Comparison of ENCODE assay signal across 10 cellular contexts in the genomic region with DNA sequence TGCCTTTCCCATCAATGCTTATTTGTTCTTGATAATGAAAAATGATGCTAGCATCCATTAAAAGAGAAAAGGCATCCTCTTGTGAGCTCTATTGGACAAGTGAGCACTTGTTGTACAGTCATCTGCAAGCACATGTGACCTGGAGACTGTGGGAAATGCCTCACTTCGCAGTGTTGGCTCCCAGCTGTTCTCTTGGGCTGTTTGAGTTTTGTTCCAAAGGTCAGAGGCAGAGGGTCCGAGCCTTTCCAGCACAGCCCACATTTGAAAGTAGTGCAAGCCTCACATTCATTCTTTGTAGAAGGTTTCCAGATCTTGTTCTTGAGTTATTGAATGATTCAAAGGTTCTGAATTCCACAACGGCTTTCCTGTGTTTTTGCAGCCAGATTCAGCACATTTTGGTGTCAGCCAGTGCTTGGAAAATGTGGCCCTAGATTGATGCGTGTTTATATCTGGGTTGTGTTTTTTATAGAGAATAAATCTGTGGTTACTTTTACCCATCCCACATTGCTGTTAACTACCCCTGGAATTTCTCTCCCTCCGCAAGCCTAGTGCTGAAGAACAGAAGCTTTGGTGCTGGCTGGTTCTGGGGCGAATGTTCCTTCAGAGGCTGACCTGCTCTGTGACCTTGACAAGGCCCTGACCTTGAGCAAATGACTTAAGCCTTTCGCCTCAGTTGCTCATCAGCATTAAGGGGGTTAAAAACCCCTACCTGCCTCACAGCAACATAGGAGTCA. TPM values are rescaled to one million over a fixed set of nuclear protein-coding genes. Genes with fewer than 3 reads are reported as not detected.
DNase-seq lines count a peak whose midpoint lies in the region; ATAC-seq and TF ChIP-seq lines count a peak whose summit lies in the region.
"Had no signal": no experiment of that assay in that cellular context is flagged by ENCODE, and none has a peak within 500 bp of the region (broad histone marks: within the 10 kb centered on the region; RNA-seq: fewer than 3 reads in every experiment).

No MANE protein-coding gene starts in this region.

- no peak overlapping the region for H3K4me2 ChIP-seq in H9 (ENCODE audit: insufficient read depth, insufficient read length, low read length)
- no peak overlapping the region for H3K4me2 ChIP-seq in trophoblast cell (ENCODE audit: low read length)

- no peak overlapping the region for H3K9ac ChIP-seq in H9 (ENCODE audit: extremely low read depth, insufficient read length, low read length)
- H3K9ac ChIP-seq in trophoblast cell (ENCODE audit: low read length), result no peak overlapping the region

- H3K27me3 ChIP-seq in H9 (ENCODE audit: insufficient read depth, low read length), result no peaks in the 10 kb centered on the region
- no peaks in the 10 kb centered on the region for H3K27me3 ChIP-seq in foreskin keratinocyte
- no peaks in the 10 kb centered on the region for H3K27me3 ChIP-seq in trophoblast cell (ENCODE audit: insufficient read depth, low read length)

- H3K4me1 Mint-ChIP-seq in H9, result peaks cover 41 to 42% of the 10 kb centered on the region in 2 experiments
- peaks cover 6% of the 10 kb centered on the region for H3K4me1 Mint-ChIP-seq in activated T-helper 1 cell treated with anti-CD3 and anti-CD28 coated beads, Interleukin-12 subunit alpha, Interleukin-12 subunit beta, Interleukin-2, Interleukin-4 antibody, amounts not matched to agents 30 ng/mL and 10 ng/mL and 1 ng/mL, durations not matched to agents 14 hours and 24 hours and 36 hours (ENCODE audit: low read depth)
- peaks cover 8% of the 10 kb centered on the region for H3K4me1 Mint-ChIP-seq in activated naive CD8-positive, alpha-beta T cell treated with anti-CD3 and anti-CD28 coated beads, Interleukin-2, amount 50 U/mL, for 24 hours

- no peak overlapping the region for H4K12ac ChIP-seq in trophoblast cell (ENCODE audit: low read depth, low read length)

- H2BK15ac ChIP-seq in H9 (ENCODE audit: low read depth, low read length), result no peak overlapping the region

- no CpG with 5 or more reads among the region's 7 CpGs for WGBS in H9 (ENCODE audit: extremely low coverage, insufficient read length, low lambda C conversion rate)
- WGBS in trophoblast cell (ENCODE audit: extremely low coverage, insufficient coverage, insufficient read length), result no CpG with 5 or more reads among the region's 7 CpGs

- intact Hi-C loops in activated T-helper 1 cell treated with anti-CD3 and anti-CD28 coated beads, Interleukin-12 subunit alpha, Interleukin-12 subunit beta, Interleukin-2, Interleukin-4 antibody, amounts not matched to agents 30 ng/mL and 10 ng/mL and 1 ng/mL, durations not matched to agents 14 hours and 24 hours and 36 hours (cut with micrococcal nuclease), result no loop called here

- H3K27ac ChIP-seq in H9 (ENCODE audit: insufficient read length, low read depth, low read length), result no peak overlapping the region
- peak overlapping the region; percentile 56 for H3K27ac ChIP-seq in foreskin keratinocyte
- no peak overlapping the region for H3K27ac ChIP-seq in trophoblast cell (ENCODE audit: low read depth, low read length)

- H4K8ac ChIP-seq in H9 (replicated peaks; ENCODE audit: insufficient read length, low read depth, low read length) (no peak overlapping the region), trophoblast cell (ENCODE audit: low read depth, low read length) (no peak overlapping the region)

- H3K79me2 ChIP-seq in H9 (ENCODE audit: insufficient read depth, low read length) (no peaks in the 10 kb centered on the region), trophoblast cell (ENCODE audit: control insufficient read depth, insufficient read depth, low read length, poor library complexity) (peaks cover 6% of the 10 kb centered on the region)

- no peaks in the 10 kb centered on the region for H3K9me3 ChIP-seq in H9 (ENCODE audit: control insufficient read depth, low read depth, low read length)
- no peaks in the 10 kb centered on the region for H3K9me3 ChIP-seq in trophoblast cell (ENCODE audit: insufficient read depth, low read depth, low read length)

- H4K5ac ChIP-seq in H9 (ENCODE audit: insufficient read length, low read depth, low read length), result no peak overlapping the region

- TF ChIP-seq CTCF in H9 (conservative IDR thresholded peaks at IDR 0.05) (no peak), foreskin keratinocyte (conservative IDR thresholded peaks at IDR 0.05) (no peak)

- H2BK120ac ChIP-seq in H9 (ENCODE audit: low read depth, low read length, poor library complexity, severe bottlenecking) (no peak overlapping the region), trophoblast cell (ENCODE audit: insufficient read depth, low read length, poor library complexity) (no peak overlapping the region)

- H2BK12ac ChIP-seq in H9 (ENCODE audit: insufficient read length, low read depth, low read length) (no peak overlapping the region), trophoblast cell (ENCODE audit: low read length) (no peak overlapping the region)

- no peak overlapping the region for H3K4ac ChIP-seq in H9 (ENCODE audit: low read depth, low read length)
- no peak overlapping the region for H3K4ac ChIP-seq in trophoblast cell (ENCODE audit: low read depth, low read length)

- peak; percentile 77 for ATAC-seq in foreskin keratinocyte
- ATAC-seq in activated naive CD8-positive, alpha-beta T cell treated with anti-CD3 and anti-CD28 coated beads, Interleukin-2, amount 50 U/mL, for 24 hours, result no peak
- ATAC-seq in HG03045 (IDR thresholded peaks at IDR 0.05; ENCODE audit: unreplicated experiment), result no peak

- H3K27ac Mint-ChIP-seq in H9, result peak overlapping the region in 2 of 3 experiments; percentile 73 to 90; a peak in 6 of 7 replicates
- no peak overlapping the region for H3K27ac Mint-ChIP-seq in activated T-helper 1 cell treated with anti-CD3 and anti-CD28 coated beads, Interleukin-12 subunit alpha, Interleukin-12 subunit beta, Interleukin-2, Interleukin-4 antibody, amounts not matched to agents 30 ng/mL and 10 ng/mL and 1 ng/mL, durations not matched to agents 14 hours and 24 hours and 36 hours
- no peak overlapping the region for H3K27ac Mint-ChIP-seq in activated naive CD8-positive, alpha-beta T cell treated with anti-CD3 and anti-CD28 coated beads, Interleukin-2, amount 50 U/mL, for 24 hours

- no peak overlapping the region for H3K4me3 Mint-ChIP-seq in H9
- no peak overlapping the region for H3K4me3 Mint-ChIP-seq in activated T-helper 1 cell treated with anti-CD3 and anti-CD28 coated beads, Interleukin-12 subunit alpha, Interleukin-12 subunit beta, Interleukin-2, Interleukin-4 antibody, amounts not matched to agents 30 ng/mL and 10 ng/mL and 1 ng/mL, durations not matched to agents 14 hours and 24 hours and 36 hours
- H3K4me3 Mint-ChIP-seq in activated naive CD8-positive, alpha-beta T cell treated with anti-CD3 and anti-CD28 coated beads, Interleukin-2, amount 50 U/mL, for 24 hours, result no peak overlapping the region

- H2BK5ac ChIP-seq in H9 (ENCODE audit: insufficient read length, low read length), result no peak overlapping the region
- no peak overlapping the region for H2BK5ac ChIP-seq in trophoblast cell (ENCODE audit: low read depth, low read length, poor library complexity)

- no peaks in the 10 kb centered on the region for H3K23me2 ChIP-seq in H9 (ENCODE audit: insufficient read length, low read depth, low read length, poor library complexity, severe bottlenecking)

- no peaks in the 10 kb centered on the region for H3K27me3 Mint-ChIP-seq in H9 (ENCODE audit: low read depth)
- H3K27me3 Mint-ChIP-seq in activated T-helper 1 cell treated with anti-CD3 and anti-CD28 coated beads, Interleukin-12 subunit alpha, Interleukin-12 subunit beta, Interleukin-2, Interleukin-4 antibody, amounts not matched to agents 30 ng/mL and 10 ng/mL and 1 ng/mL, durations not matched to agents 14 hours and 24 hours and 36 hours (ENCODE audit: insufficient read depth), result peaks cover 4% of the 10 kb centered on the region
- peaks cover 7% of the 10 kb centered on the region for H3K27me3 Mint-ChIP-seq in activated naive CD8-positive, alpha-beta T cell treated with anti-CD3 and anti-CD28 coated beads, Interleukin-2, amount 50 U/mL, for 24 hours

- H3K23ac ChIP-seq in H9 (ENCODE audit: insufficient read length, low read depth, low read length) (no peak overlapping the region), trophoblast cell (ENCODE audit: low read length) (no peak overlapping the region)

- H3K36me3 ChIP-seq in trophoblast cell (ENCODE audit: control insufficient read depth in 1 of 2, insufficient read depth in 2 of 2, low read length in 2 of 2), result peaks cover 0 to 4% of the 10 kb centered on the region in 2 experiments

- H4K91ac ChIP-seq in H9 (ENCODE audit: insufficient read length, low read depth, low read length) (no peak overlapping the region), trophoblast cell (ENCODE audit: low read depth, low read length) (no peak overlapping the region)

- no peak overlapping the region for H3K4me3 ChIP-seq in trophoblast cell (ENCODE audit: low read depth, low read length)

- no peak overlapping the region for H2AK5ac ChIP-seq in H9 (ENCODE audit: insufficient read length, low read length)
- H2AK5ac ChIP-seq in trophoblast cell (ENCODE audit: low read length), result no peak overlapping the region

- no peaks in the 10 kb centered on the region for H3K9me3 Mint-ChIP-seq in H9
- no peaks in the 10 kb centered on the region for H3K9me3 Mint-ChIP-seq in activated T-helper 1 cell treated with anti-CD3 and anti-CD28 coated beads, Interleukin-12 subunit alpha, Interleukin-12 subunit beta, Interleukin-2, Interleukin-4 antibody, amounts not matched to agents 30 ng/mL and 10 ng/mL and 1 ng/mL, durations not matched to agents 14 hours and 24 hours and 36 hours
- no peaks in the 10 kb centered on the region for H3K9me3 Mint-ChIP-seq in activated naive CD8-positive, alpha-beta T cell treated with anti-CD3 and anti-CD28 coated beads, Interleukin-2, amount 50 U/mL, for 24 hours

- no peaks in the 10 kb centered on the region for H4K20me1 ChIP-seq in H9 (ENCODE audit: control insufficient read depth, insufficient read depth, insufficient read length)

- H3K56ac ChIP-seq in H9 (ENCODE audit: insufficient read length, low read depth, low read length), result no peak overlapping the region

- H3K4me1 ChIP-seq in H9 (ENCODE audit: insufficient read depth, low read length) (peaks cover 2% of the 10 kb centered on the region; the same call in 1 of the 2 replicates), foreskin keratinocyte (peaks cover 29% of the 10 kb centered on the region), trophoblast cell (ENCODE audit: control insufficient read depth in 1 of 2, insufficient read depth in 2 of 2, low read length in 2 of 2) (peaks cover 15 to 20% of the 10 kb centered on the region in 2 experiments)

- H2AFZ ChIP-seq in H9 (ENCODE audit: low read length) (no peak overlapping the region), trophoblast cell (ENCODE audit: insufficient read depth, low read length, poor library complexity) (no peak overlapping the region)

- no peak overlapping the region for H2BK20ac ChIP-seq in H9 (ENCODE audit: low read depth, low read length, poor library complexity, severe bottlenecking)

- no peak overlapping the region for H3T11ph ChIP-seq in H9 (ENCODE audit: low read length)

- no peak overlapping the region for H3K18ac ChIP-seq in H9 (ENCODE audit: insufficient read length, low read depth, low read length)
- H3K18ac ChIP-seq in trophoblast cell (ENCODE audit: low read length), result no peak overlapping the region

- H3K79me1 ChIP-seq in H9 (ENCODE audit: insufficient read depth, low read depth, low read length, poor library complexity, severe bottlenecking) (no peaks in the 10 kb centered on the region), trophoblast cell (ENCODE audit: low read length) (peaks cover 10% of the 10 kb centered on the region)

- no peak overlapping the region for H3K14ac ChIP-seq in H9 (ENCODE audit: insufficient read depth, low read length)
- H3K14ac ChIP-seq in trophoblast cell (ENCODE audit: low read length), result no peak overlapping the region

- H3K36me3 Mint-ChIP-seq in H9 (ENCODE audit: insufficient read depth in 1 of 3, low read depth in 3 of 3), result peaks cover 0 to 39% (median 31%) of the 10 kb centered on the region in 3 experiments; a peak in 6 of 7 replicates
- no peaks in the 10 kb centered on the region for H3K36me3 Mint-ChIP-seq in activated T-helper 1 cell treated with anti-CD3 and anti-CD28 coated beads, Interleukin-12 subunit alpha, Interleukin-12 subunit beta, Interleukin-2, Interleukin-4 antibody, amounts not matched to agents 30 ng/mL and 10 ng/mL and 1 ng/mL, durations not matched to agents 14 hours and 24 hours and 36 hours (ENCODE audit: low read depth)
- no peaks in the 10 kb centered on the region for H3K36me3 Mint-ChIP-seq in activated naive CD8-positive, alpha-beta T cell treated with anti-CD3 and anti-CD28 coated beads, Interleukin-2, amount 50 U/mL, for 24 hours (ENCODE audit: low read depth)

- DNase-seq in H9 (no peak), NCI-H69 (lab: John Stamatoyannopoulos, UW) (peak; percentile 56), foreskin keratinocyte (peak; percentile 76 to 86), putamen (ENCODE audit: low spot score) (peak; percentile 96), trophoblast cell (no peak)
- DNase-seq in activated T-helper 1 cell treated with anti-CD3 and anti-CD28 coated beads, Interleukin-12 subunit alpha, Interleukin-12 subunit beta, Interleukin-2, Interleukin-4 antibody, amounts not matched to agents 30 ng/mL and 10 ng/mL and 1 ng/mL, durations not matched to agents 14 hours and 24 hours and 36 hours (ENCODE audit: low spot score), result no peak
- DNase-seq in activated naive CD8-positive, alpha-beta T cell treated with anti-CD3 and anti-CD28 coated beads, Interleukin-2, amount 50 U/mL, for 24 hours, result no peak
- DNase-seq: cerebellar nuclear complex, KG1 had no signal

RNA-seq across cellular contexts. Expression of a gene that starts 49.8 kb away (rescaled TPM):
- 202 and 237 TPM in 2 replicates for total RNA-seq in H9 (2021)
- 210 and 216 TPM in 2 replicates for total RNA-seq in foreskin keratinocyte
- polyA plus RNA-seq in foreskin keratinocyte, result 73.4 and 89.6 TPM in 2 replicates
- 0.64 and 2.2 TPM in 2 replicates for total RNA-seq in activated T-helper 1 cell treated with anti-CD3 and anti-CD28 coated beads, Interleukin-12 subunit alpha, Interleukin-12 subunit beta, Interleukin-2, Interleukin-4 antibody, amounts not matched to agents 30 ng/mL and 10 ng/mL and 1 ng/mL, durations not matched to agents 14 hours and 24 hours and 36 hours
- polyA plus RNA-seq in trophoblast cell (2013), result 212 and 221 TPM in 2 replicates

RNA-seq across cellular contexts. Expression of a gene that starts 56.5 kb away (rescaled TPM):
- total RNA-seq in H9 (2021), result 12.0 and 12.5 TPM in 2 replicates
- total RNA-seq in foreskin keratinocyte, result 16.0 and 16.3 TPM in 2 replicates
- 8.4 and 9.5 TPM in 2 replicates for polyA plus RNA-seq in foreskin keratinocyte
- 34.1 and 35.5 TPM in 2 replicates for total RNA-seq in activated T-helper 1 cell treated with anti-CD3 and anti-CD28 coated beads, Interleukin-12 subunit alpha, Interleukin-12 subunit beta, Interleukin-2, Interleukin-4 antibody, amounts not matched to agents 30 ng/mL and 10 ng/mL and 1 ng/mL, durations not matched to agents 14 hours and 24 hours and 36 hours
- polyA plus RNA-seq in trophoblast cell (2013), result 3.1 and 3.6 TPM in 2 replicates

Comparison
In these comparisons a context has a peak if more than half of its experiments do, and no peak if none do; other contexts are left out.
1. DNase-seq: peak in NCI-H69 (single experiment), foreskin keratinocyte (2 of 2) and putamen (single experiment); none in H9 (single experiment), activated T-helper 1 cell treated with anti-CD3 and anti-CD28 coated beads, Interleukin-12 subunit alpha, Interleukin-12 subunit beta, Interleukin-2, Interleukin-4 antibody, amounts not matched to agents 30 ng/mL and 10 ng/mL and 1 ng/mL, durations not matched to agents 14 hours and 24 hours and 36 hours (single experiment), activated naive CD8-positive, alpha-beta T cell treated with anti-CD3 and anti-CD28 coated beads, Interleukin-2, amount 50 U/mL, for 24 hours (single experiment) and trophoblast cell (0 of 2).
2. H3K27ac Mint-ChIP-seq: peak in H9 (2 of 3); none in activated T-helper 1 cell treated with anti-CD3 and anti-CD28 coated beads, Interleukin-12 subunit alpha, Interleukin-12 subunit beta, Interleukin-2, Interleukin-4 antibody, amounts not matched to agents 30 ng/mL and 10 ng/mL and 1 ng/mL, durations not matched to agents 14 hours and 24 hours and 36 hours (single experiment) and activated naive CD8-positive, alpha-beta T cell treated with anti-CD3 and anti-CD28 coated beads, Interleukin-2, amount 50 U/mL, for 24 hours (single experiment).
3. RNA of a gene that starts 49.8 kb away (total RNA-seq): 202 to 237 TPM in H9 and 210 to 216 TPM in foreskin keratinocyte; 0.64 to 2.2 TPM in activated T-helper 1 cell treated with anti-CD3 and anti-CD28 coated beads, Interleukin-12 subunit alpha, Interleukin-12 subunit beta, Interleukin-2, Interleukin-4 antibody, amounts not matched to agents 30 ng/mL and 10 ng/mL and 1 ng/mL, durations not matched to agents 14 hours and 24 hours and 36 hours; every median in the first group is over 10 times any median in the second.